Comparison of ENCODE assay signal across 18 cellular contexts in the genomic region with DNA sequence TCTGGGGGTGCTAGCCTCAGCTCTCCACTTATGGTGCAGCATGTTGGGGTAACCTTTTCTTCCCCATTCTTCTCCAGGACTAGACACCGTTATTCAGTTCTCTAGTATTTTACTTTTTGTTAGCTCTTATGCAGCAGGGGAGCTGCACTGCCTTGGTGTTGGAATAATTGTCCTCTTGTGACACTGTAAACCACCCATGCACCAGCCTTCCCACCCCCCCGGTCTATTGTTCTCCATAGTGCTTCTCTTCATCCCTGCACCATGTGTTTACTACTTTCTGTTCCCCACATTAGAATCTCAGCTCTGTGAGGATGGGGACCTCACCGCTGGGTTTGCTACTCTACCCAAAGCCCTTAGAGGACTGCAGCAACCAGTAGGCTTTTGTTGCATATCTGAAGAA.
DNase-seq lines count a peak whose midpoint lies in the region; ATAC-seq, FAIRE-seq and TF ChIP-seq lines count a peak whose summit lies in the region.
"Had no signal": no experiment of that assay in that cellular context is flagged by ENCODE, and none has a peak within 500 bp of the region (broad histone marks: within the 10 kb centered on the region; RNA-seq: fewer than 3 reads in every experiment).

No MANE protein-coding gene starts in this region.

- H3K4me3 ChIP-seq in A549 = no peak overlapping the region
- H3K4me3 ChIP-seq: MG63, PC-9 had no signal

- no peak for FAIRE-seq in A549 (lab: Jason Lieb, UNC)

- H3K4me1 Mint-ChIP-seq in activated T-helper 1 cell treated with anti-CD3 and anti-CD28 coated beads, Interleukin-12 subunit alpha, Interleukin-12 subunit beta, Interleukin-2, Interleukin-4 antibody, amounts not matched to agents 30 ng/mL and 10 ng/mL and 1 ng/mL, durations not matched to agents 14 hours and 24 hours and 36 hours (ENCODE audit: low read depth) = no peaks in the 10 kb centered on the region

- no peak for ATAC-seq in A549

- CTCF ChIA-PET in A549 (lab: Yijun Ruan, JAX) = interaction anchor here (1.9 to 2.9 kb wide), 2 partner anchors 11 to 38 kb away, joined by 4 to 9 read pairs; no protein-coding TSS in a partner anchor

- no peak for TF ChIP-seq POLR2A in A549 (IDR thresholded peaks at IDR 0.05; ENCODE audit: low read length)

- TF ChIP-seq CTCF in A549 (IDR thresholded peaks at IDR 0.05) = no peak

- no peak overlapping the region for H3K27ac Mint-ChIP-seq in activated T-helper 1 cell treated with anti-CD3 and anti-CD28 coated beads, Interleukin-12 subunit alpha, Interleukin-12 subunit beta, Interleukin-2, Interleukin-4 antibody, amounts not matched to agents 30 ng/mL and 10 ng/mL and 1 ng/mL, durations not matched to agents 14 hours and 24 hours and 36 hours
- H3K27ac Mint-ChIP-seq: CD14-positive monocyte had no signal

- peaks cover 2% of the 10 kb centered on the region; the same call in 1 of the 3 replicates for H3K9me3 ChIP-seq in A549

- H3K4me2 ChIP-seq in A549 = no peak overlapping the region
- H3K4me2 ChIP-seq: KMS-11, PC-9 had no signal

- no peak for TF ChIP-seq EP300 in A549 (IDR thresholded peaks at IDR 0.05)

- peak overlapping the region; percentile 76 to 94; a peak in 5 of 6 replicates for H3K27ac ChIP-seq in A549
- peak overlapping the region; percentile 94 for H3K27ac ChIP-seq in angular gyrus (ENCODE audit: low read depth, low read length)
- H3K27ac ChIP-seq: 22Rv1, KMS-11, PC-9 had no signal

- H3K36me3 Mint-ChIP-seq in activated T-helper 1 cell treated with anti-CD3 and anti-CD28 coated beads, Interleukin-12 subunit alpha, Interleukin-12 subunit beta, Interleukin-2, Interleukin-4 antibody, amounts not matched to agents 30 ng/mL and 10 ng/mL and 1 ng/mL, durations not matched to agents 14 hours and 24 hours and 36 hours (ENCODE audit: low read depth) = no peaks in the 10 kb centered on the region
- H3K36me3 Mint-ChIP-seq: CD14-positive monocyte had no signal

- H3K9me3 Mint-ChIP-seq in activated T-helper 1 cell treated with anti-CD3 and anti-CD28 coated beads, Interleukin-12 subunit alpha, Interleukin-12 subunit beta, Interleukin-2, Interleukin-4 antibody, amounts not matched to agents 30 ng/mL and 10 ng/mL and 1 ng/mL, durations not matched to agents 14 hours and 24 hours and 36 hours = no peaks in the 10 kb centered on the region

- peaks cover 4% of the 10 kb centered on the region for H3K27me3 Mint-ChIP-seq in activated T-helper 1 cell treated with anti-CD3 and anti-CD28 coated beads, Interleukin-12 subunit alpha, Interleukin-12 subunit beta, Interleukin-2, Interleukin-4 antibody, amounts not matched to agents 30 ng/mL and 10 ng/mL and 1 ng/mL, durations not matched to agents 14 hours and 24 hours and 36 hours (ENCODE audit: insufficient read depth)

- H3K4me3 Mint-ChIP-seq in activated T-helper 1 cell treated with anti-CD3 and anti-CD28 coated beads, Interleukin-12 subunit alpha, Interleukin-12 subunit beta, Interleukin-2, Interleukin-4 antibody, amounts not matched to agents 30 ng/mL and 10 ng/mL and 1 ng/mL, durations not matched to agents 14 hours and 24 hours and 36 hours = no peak overlapping the region
- H3K4me3 Mint-ChIP-seq: CD14-positive monocyte had no signal

- POLR2A ChIA-PET in A549 (lab: Yijun Ruan, JAX) = no interaction called here

- peaks cover 24% of the 10 kb centered on the region for H3K4me1 ChIP-seq in A549

- DNase-seq in A549 (ENCODE audit: low read depth in 1 of 2, low spot score in 1 of 2) (no peak), hippocampal formation (lab: John Stamatoyannopoulos, UW) (peak; percentile 54 to 72), putamen (ENCODE audit: low spot score) (peak; percentile 78), NCI-H69 (lab: John Stamatoyannopoulos, UW) (no peak), KG1 (lab: John Stamatoyannopoulos, UW) (no peak)
- no peak for DNase-seq in activated T-helper 1 cell treated with anti-CD3 and anti-CD28 coated beads, Interleukin-12 subunit alpha, Interleukin-12 subunit beta, Interleukin-2, Interleukin-4 antibody, amounts not matched to agents 30 ng/mL and 10 ng/mL and 1 ng/mL, durations not matched to agents 14 hours and 24 hours and 36 hours (ENCODE audit: low spot score)
- DNase-seq in stimulated activated CD4-positive, alpha-beta T cell treated with anti-CD3 and anti-CD28 coated beads, Interleukin-4, amount 100 ng/mL, for 24 hours = no peak
- DNase-seq: COR-L47, DMS153, MG63, NCI-H1092 treated with DMSO at 0.1 percent for 48 hours, NCI-H1694, NCI-H774, PC-9 had no signal

- WGBS in A549 (ENCODE audit: missing lambda C conversion rate) = 89% methylated on average over 3 of the region's 3 CpGs

- TF ChIP-seq RAD21 in A549 (conservative IDR thresholded peaks at IDR 0.05 in 1 of 2, IDR thresholded peaks at IDR 0.05 in 1 of 2) = no peak

- intact Hi-C loops in activated T-helper 1 cell treated with anti-CD3 and anti-CD28 coated beads, Interleukin-12 subunit alpha, Interleukin-12 subunit beta, Interleukin-2, Interleukin-4 antibody, amounts not matched to agents 30 ng/mL and 10 ng/mL and 1 ng/mL, durations not matched to agents 14 hours and 24 hours and 36 hours (cut with micrococcal nuclease) = no loop called here

TF ChIP-seq in A549, 52 proteins besides CTCF, POLR2A, EP300 and RAD21:
- TF ChIP-seq POLR2AphosphoS2 (conservative IDR thresholded peaks at IDR 0.05; ENCODE audit: low read length) = no peak
- no peak for TF ChIP-seq RNF2 (IDR thresholded peaks at IDR 0.05; ENCODE audit: borderline replicate concordance, low read depth)
- TF ChIP-seq, protein P1, sequence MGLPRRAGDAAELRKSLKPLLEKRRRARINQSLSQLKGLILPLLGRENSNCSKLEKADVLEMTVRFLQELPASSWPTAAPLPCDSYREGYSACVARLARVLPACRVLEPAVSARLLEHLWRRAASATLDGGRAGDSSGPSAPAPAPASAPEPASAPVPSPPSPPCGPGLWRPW (IDR thresholded peaks at IDR 0.05) = no peak
- TF ChIP-seq KDM1A (IDR thresholded peaks at IDR 0.05; ENCODE audit: low read depth) = no peak
- TF ChIP-seq NPAS2 (CRISPR knock-in tag; IDR thresholded peaks at IDR 0.05; ENCODE audit: borderline replicate concordance) = no peak
- TF ChIP-seq JUN (IDR thresholded peaks at IDR 0.05) = no peak
- TF ChIP-seq, protein P2, sequence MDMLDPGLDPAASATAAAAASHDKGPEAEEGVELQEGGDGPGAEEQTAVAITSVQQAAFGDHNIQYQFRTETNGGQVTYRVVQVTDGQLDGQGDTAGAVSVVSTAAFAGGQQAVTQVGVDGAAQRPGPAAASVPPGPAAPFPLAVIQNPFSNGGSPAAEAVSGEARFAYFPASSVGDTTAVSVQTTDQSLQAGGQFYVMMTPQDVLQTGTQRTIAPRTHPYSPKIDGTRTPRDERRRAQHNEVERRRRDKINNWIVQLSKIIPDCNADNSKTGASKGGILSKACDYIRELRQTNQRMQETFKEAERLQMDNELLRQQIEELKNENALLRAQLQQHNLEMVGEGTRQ (IDR thresholded peaks at IDR 0.05) = no peak
- no peak for TF ChIP-seq KDM5A (IDR thresholded peaks at IDR 0.05)
- no peak for TF ChIP-seq CHD4 (IDR thresholded peaks at IDR 0.05; ENCODE audit: borderline replicate concordance)
- no peak for TF ChIP-seq HDAC2 (IDR thresholded peaks at IDR 0.05)
- no peak for TF ChIP-seq CEBPB (IDR thresholded peaks at IDR 0.05)
- TF ChIP-seq EHMT2 (IDR thresholded peaks at IDR 0.05; ENCODE audit: low read depth) = no peak
- no peak for TF ChIP-seq RCOR1 (IDR thresholded peaks at IDR 0.05; ENCODE audit: low read depth, low read length)
- TF ChIP-seq RARB (CRISPR knock-in tag; IDR thresholded peaks at IDR 0.05) = no peak
- TF ChIP-seq, protein P3, sequence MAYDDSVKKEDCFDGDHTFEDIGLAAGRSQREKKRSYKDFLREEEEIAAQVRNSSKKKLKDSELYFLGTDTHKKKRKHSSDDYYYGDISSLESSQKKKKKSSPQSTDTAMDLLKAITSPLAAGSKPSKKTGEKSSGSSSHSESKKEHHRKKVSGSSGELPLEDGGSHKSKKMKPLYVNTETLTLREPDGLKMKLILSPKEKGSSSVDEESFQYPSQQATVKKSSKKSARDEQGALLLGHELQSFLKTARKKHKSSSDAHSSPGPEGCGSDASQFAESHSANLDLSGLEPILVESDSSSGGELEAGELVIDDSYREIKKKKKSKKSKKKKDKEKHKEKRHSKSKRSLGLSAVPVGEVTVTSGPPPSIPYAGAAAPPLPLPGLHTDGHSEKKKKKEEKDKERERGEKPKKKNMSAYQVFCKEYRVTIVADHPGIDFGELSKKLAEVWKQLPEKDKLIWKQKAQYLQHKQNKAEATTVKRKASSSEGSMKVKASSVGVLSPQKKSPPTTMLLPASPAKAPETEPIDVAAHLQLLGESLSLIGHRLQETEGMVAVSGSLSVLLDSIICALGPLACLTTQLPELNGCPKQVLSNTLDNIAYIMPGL (CRISPR knock-in tag; IDR thresholded peaks at IDR 0.05; ENCODE audit: borderline replicate concordance) = no peak
- TF ChIP-seq CHD2 (IDR thresholded peaks at IDR 0.05; ENCODE audit: low read length, partially characterized antibody) = no peak
- no peak for TF ChIP-seq BHLHE40 (IDR thresholded peaks at IDR 0.05; ENCODE audit: low read depth, low read length)
- TF ChIP-seq, protein P4, sequence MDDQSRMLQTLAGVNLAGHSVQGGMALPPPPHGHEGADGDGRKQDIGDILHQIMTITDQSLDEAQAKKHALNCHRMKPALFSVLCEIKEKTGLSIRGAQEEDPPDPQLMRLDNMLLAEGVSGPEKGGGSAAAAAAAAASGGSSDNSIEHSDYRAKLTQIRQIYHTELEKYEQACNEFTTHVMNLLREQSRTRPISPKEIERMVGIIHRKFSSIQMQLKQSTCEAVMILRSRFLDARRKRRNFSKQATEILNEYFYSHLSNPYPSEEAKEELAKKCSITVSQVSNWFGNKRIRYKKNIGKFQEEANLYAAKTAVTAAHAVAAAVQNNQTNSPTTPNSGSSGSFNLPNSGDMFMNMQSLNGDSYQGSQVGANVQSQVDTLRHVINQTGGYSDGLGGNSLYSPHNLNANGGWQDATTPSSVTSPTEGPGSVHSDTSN (IDR thresholded peaks at IDR 0.05) = no peak
- TF ChIP-seq, protein P5, sequence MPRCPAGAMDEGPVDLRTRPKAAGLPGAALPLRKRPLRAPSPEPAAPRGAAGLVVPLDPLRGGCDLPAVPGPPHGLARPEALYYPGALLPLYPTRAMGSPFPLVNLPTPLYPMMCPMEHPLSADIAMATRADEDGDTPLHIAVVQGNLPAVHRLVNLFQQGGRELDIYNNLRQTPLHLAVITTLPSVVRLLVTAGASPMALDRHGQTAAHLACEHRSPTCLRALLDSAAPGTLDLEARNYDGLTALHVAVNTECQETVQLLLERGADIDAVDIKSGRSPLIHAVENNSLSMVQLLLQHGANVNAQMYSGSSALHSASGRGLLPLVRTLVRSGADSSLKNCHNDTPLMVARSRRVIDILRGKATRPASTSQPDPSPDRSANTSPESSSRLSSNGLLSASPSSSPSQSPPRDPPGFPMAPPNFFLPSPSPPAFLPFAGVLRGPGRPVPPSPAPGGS (IDR thresholded peaks at IDR 0.05) = no peak
TF ChIP-seq in A549: peak in this region for 0.

Comparison
In these comparisons a context has a peak if more than half of its experiments do, and no peak if none do; other contexts are left out.
1. DNase-seq: peak in hippocampal formation (2 of 2) and putamen (single experiment); none in A549 (0 of 2), NCI-H69 (single experiment), activated T-helper 1 cell treated with anti-CD3 and anti-CD28 coated beads, Interleukin-12 subunit alpha, Interleukin-12 subunit beta, Interleukin-2, Interleukin-4 antibody, amounts not matched to agents 30 ng/mL and 10 ng/mL and 1 ng/mL, durations not matched to agents 14 hours and 24 hours and 36 hours (single experiment), KG1 (single experiment) and stimulated activated CD4-positive, alpha-beta T cell treated with anti-CD3 and anti-CD28 coated beads, Interleukin-4, amount 100 ng/mL, for 24 hours (single experiment).